In the genomic region with DNA sequence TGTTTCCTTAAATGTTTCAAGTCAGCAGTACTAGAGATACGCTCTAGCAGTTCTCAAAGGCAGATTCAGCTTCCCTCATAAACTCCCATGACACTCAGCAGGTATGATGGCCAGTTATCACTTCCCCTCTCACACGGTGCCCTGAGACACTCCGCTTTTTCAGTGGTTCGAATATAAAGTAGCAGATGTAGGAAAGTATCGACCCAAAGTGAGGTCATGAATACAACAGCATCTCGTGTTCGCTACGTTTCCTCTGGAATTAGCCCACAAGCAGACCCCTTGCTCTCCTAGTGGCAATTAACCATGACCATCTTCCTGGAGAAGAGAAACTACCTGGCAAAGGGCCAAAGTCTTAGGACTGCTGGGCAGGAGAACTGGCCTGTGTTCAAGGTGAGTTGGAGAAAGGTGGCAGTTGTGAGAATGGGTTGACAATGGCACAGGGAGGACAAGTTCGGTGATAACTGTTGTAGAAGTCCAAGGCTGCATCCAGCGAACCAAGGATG, we compare ENCODE assay signal across 8 cellular contexts. TPM values are rescaled to one million over a fixed set of nuclear protein-coding genes. Genes with fewer than 3 reads are reported as not detected.
A peak's percentile ranks its signal among the peaks of the same experiment; 100 is the strongest.
DNase-seq lines count a peak whose midpoint lies in the region; ATAC-seq and TF ChIP-seq lines count a peak whose summit lies in the region.
"Had no signal": no experiment of that assay in that cellular context is flagged by ENCODE, and none has a peak within 500 bp of the region (broad histone marks: within the 10 kb centered on the region; RNA-seq: fewer than 3 reads in every experiment).

No MANE protein-coding gene starts in this region.

- peaks cover 15% of the 10 kb centered on the region for H3K4me1 Mint-ChIP-seq in activated naive CD8-positive, alpha-beta T cell treated with anti-CD3 and anti-CD28 coated beads, Interleukin-2, amount 50 U/mL, for 24 hours
- no peaks in the 10 kb centered on the region for H3K4me1 Mint-ChIP-seq in mesothelial cell of epicardium

- H3K36me3 Mint-ChIP-seq in activated naive CD8-positive, alpha-beta T cell treated with anti-CD3 and anti-CD28 coated beads, Interleukin-2, amount 50 U/mL, for 24 hours (ENCODE audit: low read depth), result peaks cover 27% of the 10 kb centered on the region
- peaks cover 6% of the 10 kb centered on the region for H3K36me3 Mint-ChIP-seq in mesothelial cell of epicardium

- H2AFZ ChIP-seq in GM23248, result no peak overlapping the region

- H3K9ac ChIP-seq in GM23248, result no peak overlapping the region

- no peaks in the 10 kb centered on the region for H4K20me1 ChIP-seq in GM23248 (ENCODE audit: insufficient read depth)

- H3K79me2 ChIP-seq in GM23248 (ENCODE audit: insufficient read depth), result peaks cover 9% of the 10 kb centered on the region; the same call in 1 of the 2 replicates

- no peak for TF ChIP-seq CTCF in mesothelial cell of epicardium (IDR thresholded peaks at IDR 0.05; ENCODE audit: unreplicated experiment)

- no peaks in the 10 kb centered on the region for H3K27me3 ChIP-seq in GM23248 (replicated peaks; ENCODE audit: insufficient read depth)
- H3K27me3 ChIP-seq: breast epithelium had no signal

- no peak overlapping the region for H3K4me3 ChIP-seq in GM23248
- H3K4me3 ChIP-seq: breast epithelium had no signal

- no peaks in the 10 kb centered on the region for H3K9me3 ChIP-seq in GM23248 (ENCODE audit: low read depth)
- H3K9me3 ChIP-seq: breast epithelium had no signal

- H3K4me2 ChIP-seq in GM23248 (ENCODE audit: unreplicated experiment), result no peak overlapping the region

- H3F3A ChIP-seq in GM23248 (ENCODE audit: insufficient read depth), result peaks cover 33% of the 10 kb centered on the region

- DNase-seq in EH (ENCODE audit: low read depth), result peak; percentile 20
- DNase-seq in GM23248, result peak; percentile 22
- DNase-seq in activated naive CD8-positive, alpha-beta T cell treated with anti-CD3 and anti-CD28 coated beads, Interleukin-2, amount 50 U/mL, for 24 hours, result no peak
- no peak for DNase-seq in GF-D8 (lab: John Stamatoyannopoulos, UW)
- DNase-seq in mesothelial cell of epicardium (ENCODE audit: low spot score in 2 of 2, unreplicated experiment in 2 of 2), result no peak
- DNase-seq in SK-N-DZ (ENCODE audit: low spot score), result no peak
- DNase-seq: T-helper 1 cell had no signal

- no peaks in the 10 kb centered on the region for H3K9me2 ChIP-seq in GM23248 (ENCODE audit: insufficient read depth)

- 72 to 77% methylated on average over 10 of the region's 10 CpGs for WGBS in GM23248 (ENCODE audit: low coverage in 1 of 2, low lambda C conversion rate in 2 of 2, missing lambda C conversion rate in 2 of 2), 2 experiments

- no peak for ATAC-seq in activated naive CD8-positive, alpha-beta T cell treated with anti-CD3 and anti-CD28 coated beads, Interleukin-2, amount 50 U/mL, for 24 hours

- H3K27me3 Mint-ChIP-seq in activated naive CD8-positive, alpha-beta T cell treated with anti-CD3 and anti-CD28 coated beads, Interleukin-2, amount 50 U/mL, for 24 hours, result no peaks in the 10 kb centered on the region
- H3K27me3 Mint-ChIP-seq in mesothelial cell of epicardium (ENCODE audit: low read depth), result no peaks in the 10 kb centered on the region

- peak overlapping the region; percentile 8 for H3K27ac Mint-ChIP-seq in activated naive CD8-positive, alpha-beta T cell treated with anti-CD3 and anti-CD28 coated beads, Interleukin-2, amount 50 U/mL, for 24 hours
- H3K27ac Mint-ChIP-seq in mesothelial cell of epicardium, result no peak overlapping the region

- H3K27ac ChIP-seq in GM23248, result no peak overlapping the region
- H3K27ac ChIP-seq: breast epithelium had no signal

- no peaks in the 10 kb centered on the region for H3K9me3 Mint-ChIP-seq in activated naive CD8-positive, alpha-beta T cell treated with anti-CD3 and anti-CD28 coated beads, Interleukin-2, amount 50 U/mL, for 24 hours
- H3K9me3 Mint-ChIP-seq in mesothelial cell of epicardium, result no peaks in the 10 kb centered on the region

- in situ Hi-C loops in GM23248 (cut with MboI), result no loop called here

- H3K36me3 ChIP-seq in GM23248 (ENCODE audit: low read depth), result peaks cover 44% of the 10 kb centered on the region

- H3K4me3 Mint-ChIP-seq in activated naive CD8-positive, alpha-beta T cell treated with anti-CD3 and anti-CD28 coated beads, Interleukin-2, amount 50 U/mL, for 24 hours, result no peak overlapping the region
- H3K4me3 Mint-ChIP-seq in mesothelial cell of epicardium, result no peak overlapping the region

- H3K4me1 ChIP-seq in GM23248 (ENCODE audit: insufficient read depth), result no peaks in the 10 kb centered on the region
- H3K4me1 ChIP-seq: breast epithelium had no signal

RNA-seq across cellular contexts. Expression of a gene that starts 9.3 kb away (rescaled TPM):
- 15.2 and 17.8 TPM in 2 replicates for total RNA-seq in GM23248 (2014; rRNA removed; shearing (Covaris generic))
- 19.7 TPM in 2 replicates for polyA plus RNA-seq in GM23248 (2016; fragmentation: Nextera tagmentation; extraction: Ambion mirVana)
- 40.5 to 45.0 TPM (median 43.2 TPM) in 3 replicates for total RNA-seq in mesothelial cell of epicardium
- polyA plus RNA-seq in SK-N-DZ (2014; cell fraction: cytosol; rRNA removed), result 34.5 and 36.8 TPM in 2 replicates
- polyA plus RNA-seq in SK-N-DZ (2014; cell fraction: nucleus; rRNA removed), result 24.5 and 33.6 TPM in 2 replicates

RNA-seq across cellular contexts. Expression of a gene that starts 9.4 kb away (rescaled TPM):
- total RNA-seq in GM23248 (2014; rRNA removed; shearing (Covaris generic)), result 74.9 and 90.4 TPM in 2 replicates
- polyA plus RNA-seq in GM23248 (2016; fragmentation: Nextera tagmentation; extraction: Ambion mirVana), result 70.9 and 75.7 TPM in 2 replicates
- total RNA-seq in mesothelial cell of epicardium, result 86.8 to 88.8 TPM (median 88.6 TPM) in 3 replicates
- 16.1 and 16.3 TPM in 2 replicates for polyA plus RNA-seq in SK-N-DZ (2014; cell fraction: cytosol; rRNA removed)
- 40.5 and 66.8 TPM in 2 replicates for polyA plus RNA-seq in SK-N-DZ (2014; cell fraction: nucleus; rRNA removed)

RNA-seq across cellular contexts. Expression of a gene that starts 29.2 kb away (rescaled TPM):
- 445 and 499 TPM in 2 replicates for total RNA-seq in GM23248 (2014; rRNA removed; shearing (Covaris generic))
- 906 and 942 TPM in 2 replicates for polyA plus RNA-seq in GM23248 (2016; fragmentation: Nextera tagmentation; extraction: Ambion mirVana)
- total RNA-seq in mesothelial cell of epicardium, result 254 to 263 TPM (median 257 TPM) in 3 replicates
- 168 and 322 TPM in 2 replicates for polyA plus RNA-seq in SK-N-DZ (2014; cell fraction: cytosol; rRNA removed)
- polyA plus RNA-seq in SK-N-DZ (2014; cell fraction: nucleus; rRNA removed), result 122 and 126 TPM in 2 replicates

RNA-seq across cellular contexts. Expression of a gene that starts 36.2 kb away (rescaled TPM):
- total RNA-seq in GM23248 (2014; rRNA removed; shearing (Covaris generic)), result 219 and 229 TPM in 2 replicates
- polyA plus RNA-seq in GM23248 (2016; fragmentation: Nextera tagmentation; extraction: Ambion mirVana), result 61.5 and 65.0 TPM in 2 replicates
- total RNA-seq in mesothelial cell of epicardium, result 170 to 179 TPM (median 172 TPM) in 3 replicates
- polyA plus RNA-seq in SK-N-DZ (2014; cell fraction: cytosol; rRNA removed), result 17.8 and 47.2 TPM in 2 replicates
- polyA plus RNA-seq in SK-N-DZ (2014; cell fraction: nucleus; rRNA removed), result 56.5 and 59.9 TPM in 2 replicates

RNA-seq across cellular contexts. Expression of a gene that starts 44.4 kb away (rescaled TPM):
- total RNA-seq in GM23248 (2014; rRNA removed; shearing (Covaris generic)), result not detected in 2 replicates
- polyA plus RNA-seq in GM23248 (2016; fragmentation: Nextera tagmentation; extraction: Ambion mirVana), result 0.24 and 0.51 TPM in 2 replicates
- total RNA-seq in mesothelial cell of epicardium, result 3.3 to 4.1 TPM (median 3.6 TPM) in 3 replicates
- 4.9 and 7.8 TPM in 2 replicates for polyA plus RNA-seq in SK-N-DZ (2014; cell fraction: cytosol; rRNA removed)
- 6.1 and 12.6 TPM in 2 replicates for polyA plus RNA-seq in SK-N-DZ (2014; cell fraction: nucleus; rRNA removed)

Comparison
In these comparisons a context has a peak if more than half of its experiments do, and no peak if none do; other contexts are left out.
1. DNase-seq: peak in EH (single experiment) and GM23248 (single experiment); none in activated naive CD8-positive, alpha-beta T cell treated with anti-CD3 and anti-CD28 coated beads, Interleukin-2, amount 50 U/mL, for 24 hours (single experiment), GF-D8 (single experiment), mesothelial cell of epicardium (0 of 2) and SK-N-DZ (single experiment).